Comparison of ENCODE assay signal across 8 cellular contexts in genomic region chr7:69428089-69428488, GRCh38.
"Had no signal": no experiment of that assay in that cellular context is flagged by ENCODE, and none has a peak within 500 bp of the region (broad histone marks: within the 10 kb centered on the region; RNA-seq: fewer than 3 reads in every experiment).

No MANE protein-coding gene starts in this region.

- H3K27ac ChIP-seq: HL-60, KMS-11 had no signal

- DNase-seq: IMR-90, Karpas-422, KBM-7, KG1 had no signal

- ATAC-seq: HepG2 had no signal

- H3K9ac ChIP-seq: KMS-11 had no signal

- FAIRE-seq: HepG2, HTR-8/SVneo had no signal

- H3K4me2 ChIP-seq: KMS-11 had no signal
